1 cellular context compared by ENCODE assay signal in the genomic region with DNA sequence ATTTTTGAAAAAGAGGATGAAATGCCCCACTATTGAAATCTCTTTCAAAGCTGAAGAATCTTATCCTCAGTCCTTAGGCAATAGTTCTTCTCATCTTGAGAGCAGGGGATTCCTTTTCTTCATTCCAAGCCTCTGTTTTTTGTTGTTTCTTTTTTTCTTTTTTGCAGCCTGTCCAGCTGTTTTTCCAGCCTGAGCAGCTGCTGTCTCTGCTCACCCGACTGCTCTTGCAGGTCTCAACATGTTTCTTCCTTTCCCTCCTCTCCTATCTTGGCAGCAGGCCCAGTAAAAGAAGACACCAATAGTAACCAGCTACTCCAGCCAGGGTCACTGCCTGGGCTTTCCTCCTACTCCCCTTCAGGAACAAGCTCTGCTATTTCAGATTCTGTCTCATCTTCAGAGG.
TF ChIP-seq lines count a peak whose summit lies in the region.

No MANE protein-coding gene starts in this region.

TF ChIP-seq in GM23338, 12 proteins besides CTCF, POLR2A, EP300 and RAD21 (continued from another document):
- TF ChIP-seq, protein P1, sequence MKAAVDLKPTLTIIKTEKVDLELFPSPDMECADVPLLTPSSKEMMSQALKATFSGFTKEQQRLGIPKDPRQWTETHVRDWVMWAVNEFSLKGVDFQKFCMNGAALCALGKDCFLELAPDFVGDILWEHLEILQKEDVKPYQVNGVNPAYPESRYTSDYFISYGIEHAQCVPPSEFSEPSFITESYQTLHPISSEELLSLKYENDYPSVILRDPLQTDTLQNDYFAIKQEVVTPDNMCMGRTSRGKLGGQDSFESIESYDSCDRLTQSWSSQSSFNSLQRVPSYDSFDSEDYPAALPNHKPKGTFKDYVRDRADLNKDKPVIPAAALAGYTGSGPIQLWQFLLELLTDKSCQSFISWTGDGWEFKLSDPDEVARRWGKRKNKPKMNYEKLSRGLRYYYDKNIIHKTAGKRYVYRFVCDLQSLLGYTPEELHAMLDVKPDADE (IDR thresholded peaks at IDR 0.05) = no peak
- TF ChIP-seq, protein P2, sequence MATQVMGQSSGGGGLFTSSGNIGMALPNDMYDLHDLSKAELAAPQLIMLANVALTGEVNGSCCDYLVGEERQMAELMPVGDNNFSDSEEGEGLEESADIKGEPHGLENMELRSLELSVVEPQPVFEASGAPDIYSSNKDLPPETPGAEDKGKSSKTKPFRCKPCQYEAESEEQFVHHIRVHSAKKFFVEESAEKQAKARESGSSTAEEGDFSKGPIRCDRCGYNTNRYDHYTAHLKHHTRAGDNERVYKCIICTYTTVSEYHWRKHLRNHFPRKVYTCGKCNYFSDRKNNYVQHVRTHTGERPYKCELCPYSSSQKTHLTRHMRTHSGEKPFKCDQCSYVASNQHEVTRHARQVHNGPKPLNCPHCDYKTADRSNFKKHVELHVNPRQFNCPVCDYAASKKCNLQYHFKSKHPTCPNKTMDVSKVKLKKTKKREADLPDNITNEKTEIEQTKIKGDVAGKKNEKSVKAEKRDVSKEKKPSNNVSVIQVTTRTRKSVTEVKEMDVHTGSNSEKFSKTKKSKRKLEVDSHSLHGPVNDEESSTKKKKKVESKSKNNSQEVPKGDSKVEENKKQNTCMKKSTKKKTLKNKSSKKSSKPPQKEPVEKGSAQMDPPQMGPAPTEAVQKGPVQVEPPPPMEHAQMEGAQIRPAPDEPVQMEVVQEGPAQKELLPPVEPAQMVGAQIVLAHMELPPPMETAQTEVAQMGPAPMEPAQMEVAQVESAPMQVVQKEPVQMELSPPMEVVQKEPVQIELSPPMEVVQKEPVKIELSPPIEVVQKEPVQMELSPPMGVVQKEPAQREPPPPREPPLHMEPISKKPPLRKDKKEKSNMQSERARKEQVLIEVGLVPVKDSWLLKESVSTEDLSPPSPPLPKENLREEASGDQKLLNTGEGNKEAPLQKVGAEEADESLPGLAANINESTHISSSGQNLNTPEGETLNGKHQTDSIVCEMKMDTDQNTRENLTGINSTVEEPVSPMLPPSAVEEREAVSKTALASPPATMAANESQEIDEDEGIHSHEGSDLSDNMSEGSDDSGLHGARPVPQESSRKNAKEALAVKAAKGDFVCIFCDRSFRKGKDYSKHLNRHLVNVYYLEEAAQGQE (IDR thresholded peaks at IDR 0.05; ENCODE audit: unreplicated experiment) = no peak
- TF ChIP-seq ZNF331 (CRISPR knock-in tag; IDR thresholded peaks at IDR 0.05; ENCODE audit: low read depth) (no peak), ZNF114 (CRISPR knock-in tag; IDR thresholded peaks at IDR 0.05) (no peak), EZH2phosphoT487 (IDR thresholded peaks at IDR 0.05; ENCODE audit: unreplicated experiment) (no peak), CREB1 (CRISPR knock-in tag; IDR thresholded peaks at IDR 0.05; ENCODE audit: low read depth) (no peak), JUNB (IDR thresholded peaks at IDR 0.05; ENCODE audit: unreplicated experiment) (no peak), NANOG (IDR thresholded peaks at IDR 0.05; ENCODE audit: borderline replicate concordance) (no peak)
TF ChIP-seq in GM23338: peak in this region for 0.
